Comparison of ENCODE assay signal across 2 cellular contexts in the genomic region with DNA sequence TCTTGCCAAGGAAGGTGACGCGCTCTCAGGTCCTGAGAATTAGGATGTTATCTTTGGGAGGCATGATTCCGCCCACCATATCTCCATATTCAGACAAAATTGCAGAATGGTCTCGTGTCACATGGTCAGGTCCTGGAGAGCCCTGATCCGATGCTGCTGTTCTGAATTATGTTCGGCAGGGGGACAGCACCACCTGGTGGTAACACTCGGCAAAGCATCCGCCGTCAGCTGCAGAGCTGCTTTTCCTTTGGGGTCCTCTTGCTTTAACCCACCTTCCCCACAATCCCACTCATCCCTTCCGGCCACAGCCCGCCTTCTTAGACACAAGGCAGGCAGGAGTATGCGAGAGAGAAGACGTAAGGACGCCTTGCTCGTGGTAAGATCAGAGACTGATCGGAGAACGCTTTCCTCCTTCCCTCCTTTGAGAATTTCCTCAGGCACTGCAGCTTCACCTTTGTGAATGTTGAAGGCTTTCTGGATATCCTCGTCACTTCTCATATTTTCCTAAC.
TF ChIP-seq lines count a peak whose summit lies in the region.

No MANE protein-coding gene starts in this region.

TF ChIP-seq in HEK293, 187 proteins besides CTCF, POLR2A, EP300 and RAD21 (continued from another document):
- TF ChIP-seq ZFHX2 (tag by site-specific recombination; conservative IDR thresholded peaks at IDR 0.05) (peak; percentile 49; the same call in 1 of the 2 replicates), ZNF2 (tag by site-specific recombination; IDR thresholded peaks at IDR 0.05) (peak; percentile 69), ZNF48 (tag by site-specific recombination; IDR thresholded peaks at IDR 0.05) (no peak), ZFP37 (tag by site-specific recombination; IDR thresholded peaks at IDR 0.05) (no peak), GFI1B (tag by site-specific recombination; IDR thresholded peaks at IDR 0.05) (no peak), ZNF211 (tag by site-specific recombination; IDR thresholded peaks at IDR 0.05; ENCODE audit: low read depth) (no peak), ZNF10 (tag by site-specific recombination; IDR thresholded peaks at IDR 0.05) (0 out of 2 replicates have a peak, but pooled peaks have one; percentile 30), ZNF155 (tag by site-specific recombination; IDR thresholded peaks at IDR 0.05) (no peak), MYNN (tag by site-specific recombination; IDR thresholded peaks at IDR 0.05; ENCODE audit: borderline replicate concordance) (no peak), ZNF548 (tag by site-specific recombination; IDR thresholded peaks at IDR 0.05) (no peak), ZNF837 (tag by site-specific recombination; IDR thresholded peaks at IDR 0.05) (no peak), ZNF707 (tag by site-specific recombination; IDR thresholded peaks at IDR 0.05) (no peak), ZNF23 (tag by site-specific recombination; IDR thresholded peaks at IDR 0.05; ENCODE audit: borderline replicate concordance) (no peak), ZNF580 (tag by site-specific recombination; IDR thresholded peaks at IDR 0.05) (no peak), ZNF654 (tag by site-specific recombination; IDR thresholded peaks at IDR 0.05; ENCODE audit: low read depth) (peak; percentile 87), ZBTB17 (tag by site-specific recombination; IDR thresholded peaks at IDR 0.05) (peak; percentile 80), ZNF335 (tag by site-specific recombination; conservative IDR thresholded peaks at IDR 0.05) (peak; percentile 92), ZFP3 (tag by site-specific recombination; IDR thresholded peaks at IDR 0.05; ENCODE audit: low read depth) (no peak), TRIM28 (IDR thresholded peaks at IDR 0.05; ENCODE audit: borderline replicate concordance, low read length) (peak; percentile 66; the same call in 1 of the 2 replicates), HOXC10 (CRISPR knock-in tag; IDR thresholded peaks at IDR 0.05) (no peak), SALL2 (tag by site-specific recombination; IDR thresholded peaks at IDR 0.05; ENCODE audit: borderline replicate concordance) (no peak)
- TF ChIP-seq, protein P1, sequence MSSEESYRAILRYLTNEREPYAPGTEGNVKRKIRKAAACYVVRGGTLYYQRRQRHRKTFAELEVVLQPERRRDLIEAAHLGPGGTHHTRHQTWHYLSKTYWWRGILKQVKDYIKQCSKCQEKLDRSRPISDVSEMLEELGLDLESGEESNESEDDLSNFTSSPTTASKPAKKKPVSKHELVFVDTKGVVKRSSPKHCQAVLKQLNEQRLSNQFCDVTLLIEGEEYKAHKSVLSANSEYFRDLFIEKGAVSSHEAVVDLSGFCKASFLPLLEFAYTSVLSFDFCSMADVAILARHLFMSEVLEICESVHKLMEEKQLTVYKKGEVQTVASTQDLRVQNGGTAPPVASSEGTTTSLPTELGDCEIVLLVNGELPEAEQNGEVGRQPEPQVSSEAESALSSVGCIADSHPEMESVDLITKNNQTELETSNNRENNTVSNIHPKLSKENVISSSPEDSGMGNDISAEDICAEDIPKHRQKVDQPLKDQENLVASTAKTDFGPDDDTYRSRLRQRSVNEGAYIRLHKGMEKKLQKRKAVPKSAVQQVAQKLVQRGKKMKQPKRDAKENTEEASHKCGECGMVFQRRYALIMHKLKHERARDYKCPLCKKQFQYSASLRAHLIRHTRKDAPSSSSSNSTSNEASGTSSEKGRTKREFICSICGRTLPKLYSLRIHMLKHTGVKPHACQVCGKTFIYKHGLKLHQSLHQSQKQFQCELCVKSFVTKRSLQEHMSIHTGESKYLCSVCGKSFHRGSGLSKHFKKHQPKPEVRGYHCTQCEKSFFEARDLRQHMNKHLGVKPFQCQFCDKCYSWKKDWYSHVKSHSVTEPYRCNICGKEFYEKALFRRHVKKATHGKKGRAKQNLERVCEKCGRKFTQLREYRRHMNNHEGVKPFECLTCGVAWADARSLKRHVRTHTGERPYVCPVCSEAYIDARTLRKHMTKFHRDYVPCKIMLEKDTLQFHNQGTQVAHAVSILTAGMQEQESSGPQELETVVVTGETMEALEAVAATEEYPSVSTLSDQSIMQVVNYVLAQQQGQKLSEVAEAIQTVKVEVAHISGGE (tag by site-specific recombination; conservative IDR thresholded peaks at IDR 0.05; ENCODE audit: low read depth), result no peak
- TF ChIP-seq, protein P2, sequence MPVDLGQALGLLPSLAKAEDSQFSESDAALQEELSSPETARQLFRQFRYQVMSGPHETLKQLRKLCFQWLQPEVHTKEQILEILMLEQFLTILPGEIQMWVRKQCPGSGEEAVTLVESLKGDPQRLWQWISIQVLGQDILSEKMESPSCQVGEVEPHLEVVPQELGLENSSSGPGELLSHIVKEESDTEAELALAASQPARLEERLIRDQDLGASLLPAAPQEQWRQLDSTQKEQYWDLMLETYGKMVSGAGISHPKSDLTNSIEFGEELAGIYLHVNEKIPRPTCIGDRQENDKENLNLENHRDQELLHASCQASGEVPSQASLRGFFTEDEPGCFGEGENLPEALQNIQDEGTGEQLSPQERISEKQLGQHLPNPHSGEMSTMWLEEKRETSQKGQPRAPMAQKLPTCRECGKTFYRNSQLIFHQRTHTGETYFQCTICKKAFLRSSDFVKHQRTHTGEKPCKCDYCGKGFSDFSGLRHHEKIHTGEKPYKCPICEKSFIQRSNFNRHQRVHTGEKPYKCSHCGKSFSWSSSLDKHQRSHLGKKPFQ (tag by site-specific recombination; IDR thresholded peaks at IDR 0.05), result no peak

TF ChIP-seq in K562, 482 proteins besides CTCF, POLR2A, EP300 and RAD21 (continued from another document and continues in another):
- TF ChIP-seq, protein P3, sequence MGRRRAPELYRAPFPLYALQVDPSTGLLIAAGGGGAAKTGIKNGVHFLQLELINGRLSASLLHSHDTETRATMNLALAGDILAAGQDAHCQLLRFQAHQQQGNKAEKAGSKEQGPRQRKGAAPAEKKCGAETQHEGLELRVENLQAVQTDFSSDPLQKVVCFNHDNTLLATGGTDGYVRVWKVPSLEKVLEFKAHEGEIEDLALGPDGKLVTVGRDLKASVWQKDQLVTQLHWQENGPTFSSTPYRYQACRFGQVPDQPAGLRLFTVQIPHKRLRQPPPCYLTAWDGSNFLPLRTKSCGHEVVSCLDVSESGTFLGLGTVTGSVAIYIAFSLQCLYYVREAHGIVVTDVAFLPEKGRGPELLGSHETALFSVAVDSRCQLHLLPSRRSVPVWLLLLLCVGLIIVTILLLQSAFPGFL (CRISPR knock-in tag; IDR thresholded peaks at IDR 0.05), result no peak
- TF ChIP-seq ZNF175 (CRISPR knock-in tag; IDR thresholded peaks at IDR 0.05; ENCODE audit: low read depth) (no peak), TEAD4 (IDR thresholded peaks at IDR 0.05; ENCODE audit: low read length) (no peak), TEAD4 (CRISPR knock-in tag; IDR thresholded peaks at IDR 0.05; ENCODE audit: borderline replicate concordance) (no peak), CSDE1 (IDR thresholded peaks at IDR 0.05) (no peak), MAZ (CRISPR knock-in tag; conservative IDR thresholded peaks at IDR 0.05 in 1 of 2, IDR thresholded peaks at IDR 0.05 in 1 of 2) (no peak), GABPB1 (CRISPR knock-in tag; IDR thresholded peaks at IDR 0.05) (peak; percentile 48), ZNF507 (tag; conservative IDR thresholded peaks at IDR 0.05) (no peak), BHLHE40 (IDR thresholded peaks at IDR 0.05; ENCODE audit: low read length) (peak; percentile 79), CBFA2T3 (IDR thresholded peaks at IDR 0.05) (0 out of 2 replicates have a peak, but pooled peaks have one; percentile 23), ETS2 (tag; IDR thresholded peaks at IDR 0.05; ENCODE audit: borderline replicate concordance, poor library complexity, severe bottlenecking) (no peak), C11orf30 (IDR thresholded peaks at IDR 0.05; ENCODE audit: low read depth) (no peak), TAF9B (IDR thresholded peaks at IDR 0.05; ENCODE audit: partially characterized antibody) (no peak), NR3C1 (CRISPR knock-in tag; IDR thresholded peaks at IDR 0.05) (no peak), SMAD2 (IDR thresholded peaks at IDR 0.05; ENCODE audit: low read depth, low read length) (no peak), HMG20B (CRISPR knock-in tag; IDR thresholded peaks at IDR 0.05) (no peak), HSF4 (CRISPR knock-in tag; IDR thresholded peaks at IDR 0.05; ENCODE audit: borderline replicate concordance) (no peak), NCOA1 (IDR thresholded peaks at IDR 0.05; ENCODE audit: low read depth) (no peak), TBL1XR1 (IDR thresholded peaks at IDR 0.05; ENCODE audit: low read length in 2 of 2) (0 out of 4 replicates have a peak, but pooled peaks of 1 of the 2 experiments have one; percentile 69), FOS (IDR thresholded peaks at IDR 0.05; ENCODE audit: extremely low read depth, insufficient read length) (no peak), HMGN3 (IDR thresholded peaks at IDR 0.05; ENCODE audit: borderline replicate concordance, extremely low read depth, insufficient read length, low read depth, low read length) (no peak), SAFB (IDR thresholded peaks at IDR 0.05; ENCODE audit: borderline replicate concordance, low read depth, low read length) (no peak), HDAC8 (tag; IDR thresholded peaks at IDR 0.05) (no peak), CREM (IDR thresholded peaks at IDR 0.05; ENCODE audit: low read depth) (0 out of 2 replicates have a peak, but pooled peaks have one; percentile 34), JUNB (CRISPR knock-in tag; conservative IDR thresholded peaks at IDR 0.05) (no peak), KAT7 (CRISPR knock-in tag; IDR thresholded peaks at IDR 0.05; ENCODE audit: borderline replicate concordance) (no peak), ZC3H4 (CRISPR knock-in tag; IDR thresholded peaks at IDR 0.05; ENCODE audit: borderline replicate concordance) (no peak), GATA2 (CRISPR knock-in tag; IDR thresholded peaks at IDR 0.05) (no peak), ZNF274 (IDR thresholded peaks at IDR 0.05; ENCODE audit: borderline replicate concordance, low read depth, low read length) (no peak), CHCHD3 (CRISPR knock-in tag; IDR thresholded peaks at IDR 0.05) (no peak), SRF (CRISPR knock-in tag; IDR thresholded peaks at IDR 0.05) (no peak), ZNF551 (CRISPR knock-in tag; IDR thresholded peaks at IDR 0.05) (no peak)
- TF ChIP-seq, protein P4, sequence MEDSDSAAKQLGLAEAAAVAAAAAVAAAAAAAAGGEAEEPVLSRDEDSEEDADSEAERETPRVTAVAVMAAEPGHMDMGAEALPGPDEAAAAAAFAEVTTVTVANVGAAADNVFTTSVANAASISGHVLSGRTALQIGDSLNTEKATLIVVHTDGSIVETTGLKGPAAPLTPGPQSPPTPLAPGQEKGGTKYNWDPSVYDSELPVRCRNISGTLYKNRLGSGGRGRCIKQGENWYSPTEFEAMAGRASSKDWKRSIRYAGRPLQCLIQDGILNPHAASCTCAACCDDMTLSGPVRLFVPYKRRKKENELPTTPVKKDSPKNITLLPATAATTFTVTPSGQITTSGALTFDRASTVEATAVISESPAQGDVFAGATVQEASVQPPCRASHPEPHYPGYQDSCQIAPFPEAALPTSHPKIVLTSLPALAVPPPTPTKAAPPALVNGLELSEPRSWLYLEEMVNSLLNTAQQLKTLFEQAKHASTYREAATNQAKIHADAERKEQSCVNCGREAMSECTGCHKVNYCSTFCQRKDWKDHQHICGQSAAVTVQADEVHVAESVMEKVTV (CRISPR knock-in tag; IDR thresholded peaks at IDR 0.05), result peak; percentile 58
- TF ChIP-seq, protein P5, sequence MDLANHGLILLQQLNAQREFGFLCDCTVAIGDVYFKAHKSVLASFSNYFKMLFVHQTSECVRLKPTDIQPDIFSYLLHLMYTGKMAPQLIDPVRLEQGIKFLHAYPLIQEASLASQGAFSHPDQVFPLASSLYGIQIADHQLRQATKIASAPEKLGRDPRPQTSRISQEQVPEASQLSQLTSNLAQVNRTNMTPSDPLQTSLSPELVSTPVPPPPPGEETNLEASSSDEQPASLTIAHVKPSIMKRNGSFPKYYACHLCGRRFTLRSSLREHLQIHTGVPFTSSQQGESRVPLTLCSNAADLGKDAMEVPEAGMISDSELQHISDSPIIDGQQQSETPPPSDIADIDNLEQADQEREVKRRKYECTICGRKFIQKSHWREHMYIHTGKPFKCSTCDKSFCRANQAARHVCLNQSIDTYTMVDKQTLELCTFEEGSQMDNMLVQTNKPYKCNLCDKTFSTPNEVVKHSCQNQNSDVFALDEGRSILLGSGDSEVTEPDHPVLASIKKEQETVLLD (IDR thresholded peaks at IDR 0.05), result no peak
- TF ChIP-seq, protein P6, sequence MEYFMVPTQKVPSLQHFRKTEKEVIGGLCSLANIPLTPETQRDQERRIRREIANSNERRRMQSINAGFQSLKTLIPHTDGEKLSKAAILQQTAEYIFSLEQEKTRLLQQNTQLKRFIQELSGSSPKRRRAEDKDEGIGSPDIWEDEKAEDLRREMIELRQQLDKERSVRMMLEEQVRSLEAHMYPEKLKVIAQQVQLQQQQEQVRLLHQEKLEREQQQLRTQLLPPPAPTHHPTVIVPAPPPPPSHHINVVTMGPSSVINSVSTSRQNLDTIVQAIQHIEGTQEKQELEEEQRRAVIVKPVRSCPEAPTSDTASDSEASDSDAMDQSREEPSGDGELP (CRISPR knock-in tag; IDR thresholded peaks at IDR 0.05; ENCODE audit: borderline replicate concordance), result peak; percentile 68
- TF ChIP-seq, protein P7, sequence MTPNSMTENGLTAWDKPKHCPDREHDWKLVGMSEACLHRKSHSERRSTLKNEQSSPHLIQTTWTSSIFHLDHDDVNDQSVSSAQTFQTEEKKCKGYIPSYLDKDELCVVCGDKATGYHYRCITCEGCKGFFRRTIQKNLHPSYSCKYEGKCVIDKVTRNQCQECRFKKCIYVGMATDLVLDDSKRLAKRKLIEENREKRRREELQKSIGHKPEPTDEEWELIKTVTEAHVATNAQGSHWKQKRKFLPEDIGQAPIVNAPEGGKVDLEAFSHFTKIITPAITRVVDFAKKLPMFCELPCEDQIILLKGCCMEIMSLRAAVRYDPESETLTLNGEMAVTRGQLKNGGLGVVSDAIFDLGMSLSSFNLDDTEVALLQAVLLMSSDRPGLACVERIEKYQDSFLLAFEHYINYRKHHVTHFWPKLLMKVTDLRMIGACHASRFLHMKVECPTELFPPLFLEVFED (CRISPR knock-in tag; conservative IDR thresholded peaks at IDR 0.05), result 0 out of 2 replicates have a peak, but pooled peaks have one; percentile 21
- TF ChIP-seq, protein P8, sequence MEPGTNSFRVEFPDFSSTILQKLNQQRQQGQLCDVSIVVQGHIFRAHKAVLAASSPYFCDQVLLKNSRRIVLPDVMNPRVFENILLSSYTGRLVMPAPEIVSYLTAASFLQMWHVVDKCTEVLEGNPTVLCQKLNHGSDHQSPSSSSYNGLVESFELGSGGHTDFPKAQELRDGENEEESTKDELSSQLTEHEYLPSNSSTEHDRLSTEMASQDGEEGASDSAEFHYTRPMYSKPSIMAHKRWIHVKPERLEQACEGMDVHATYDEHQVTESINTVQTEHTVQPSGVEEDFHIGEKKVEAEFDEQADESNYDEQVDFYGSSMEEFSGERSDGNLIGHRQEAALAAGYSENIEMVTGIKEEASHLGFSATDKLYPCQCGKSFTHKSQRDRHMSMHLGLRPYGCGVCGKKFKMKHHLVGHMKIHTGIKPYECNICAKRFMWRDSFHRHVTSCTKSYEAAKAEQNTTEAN (CRISPR knock-in tag; IDR thresholded peaks at IDR 0.05), result no peak
- TF ChIP-seq, protein P9, sequence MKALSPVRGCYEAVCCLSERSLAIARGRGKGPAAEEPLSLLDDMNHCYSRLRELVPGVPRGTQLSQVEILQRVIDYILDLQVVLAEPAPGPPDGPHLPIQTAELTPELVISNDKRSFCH (CRISPR knock-in tag; IDR thresholded peaks at IDR 0.05), result no peak
- TF ChIP-seq, protein P9 (tag; IDR thresholded peaks at IDR 0.05), result 0 out of 2 replicates have a peak, but pooled peaks have one; percentile 17
- TF ChIP-seq, protein P10, sequence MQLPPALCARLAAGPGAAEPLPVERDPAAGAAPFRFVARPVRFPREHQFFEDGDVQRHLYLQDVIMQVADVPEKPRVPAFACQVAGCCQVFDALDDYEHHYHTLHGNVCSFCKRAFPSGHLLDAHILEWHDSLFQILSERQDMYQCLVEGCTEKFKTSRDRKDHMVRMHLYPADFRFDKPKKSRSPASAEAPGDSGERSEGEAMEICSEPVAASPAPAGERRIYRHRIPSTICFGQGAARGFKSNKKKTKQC (CRISPR knock-in tag; IDR thresholded peaks at IDR 0.05), result 0 out of 2 replicates have a peak, but pooled peaks have one; percentile 57
